Comparison of ENCODE assay signal across 16 cellular contexts in the genomic region with DNA sequence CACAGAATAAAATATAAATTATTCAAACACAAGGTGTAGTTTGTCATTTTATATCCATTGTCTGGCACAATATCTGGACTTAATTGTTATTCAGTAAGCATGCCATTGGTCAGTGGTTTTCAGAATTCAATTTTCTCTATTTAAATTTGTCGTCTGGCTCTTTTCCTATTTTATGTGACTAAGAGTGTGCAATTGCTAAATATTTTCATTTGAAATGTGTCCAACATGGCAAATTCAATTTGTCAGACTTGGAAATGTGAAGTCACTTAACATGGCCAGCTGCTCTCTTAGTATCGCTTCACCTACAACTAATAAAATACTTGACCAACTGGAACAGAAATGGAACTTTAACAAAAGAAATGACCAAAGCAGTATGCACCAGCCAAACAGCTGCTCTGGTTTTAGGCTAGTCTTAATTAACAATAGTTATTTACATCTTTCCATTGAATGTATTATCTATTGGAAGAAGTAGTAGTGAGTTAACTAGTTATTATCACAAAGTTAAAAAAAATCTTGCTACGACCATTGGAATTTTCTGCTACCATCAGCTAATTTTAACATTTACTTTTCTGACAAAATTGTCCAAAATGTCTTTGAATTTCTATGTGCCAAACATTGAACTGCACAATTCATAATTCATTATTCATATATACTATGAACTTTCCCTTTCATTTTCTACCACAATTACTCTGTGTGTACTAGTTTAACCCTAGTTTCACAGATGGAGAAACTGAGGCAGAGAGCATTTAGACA.
"Had no signal": no experiment of that assay in that cellular context is flagged by ENCODE, and none has a peak within 500 bp of the region (broad histone marks: within the 10 kb centered on the region; RNA-seq: fewer than 3 reads in every experiment).

No MANE protein-coding gene starts in this region.

- ATAC-seq: esophagus mucosa; gastroesophageal sphincter; left lobe of liver; mucosa of descending colon; naive thymus-derived CD8-positive, alpha-beta T cell; psoas muscle had no signal

- DNase-seq: effector memory CD4-positive, alpha-beta T cell; glutamatergic neuron; islet precursor cell; mammary epithelial cell; mucosa of descending colon; naive thymus-derived CD8-positive, alpha-beta T cell; psoas muscle; sigmoid colon; small intestine; stimulated activated CD4-positive, alpha-beta T cell treated with anti-CD3 and anti-CD28 coated beads, Interleukin-12 subunit alpha, Interleukin-12 subunit beta, amount 100 ng/mL, for 4 hours; stimulated activated naive CD4-positive, alpha-beta T cell treated with Interleukin-2 at 50 U/mL for 16 hours; thyroid gland had no signal

- H3K4me3 ChIP-seq: gastroesophageal sphincter, mucosa of descending colon, psoas muscle, sigmoid colon, suprapubic skin, thyroid gland had no signal
